1 cellular context compared by ENCODE assay signal in genomic region chr20:47418061-47418616, GRCh38.
TF ChIP-seq lines count a peak whose summit lies in the region.

No MANE protein-coding gene starts in this region.

TF ChIP-seq in HepG2, 621 proteins besides CTCF, POLR2A, EP300 and RAD21 (continued from another document and continues in another):
- TF ChIP-seq HNF4A (CRISPR knock-in tag; IDR thresholded peaks at IDR 0.05) (peak; percentile 68), NFE2 (CRISPR knock-in tag; IDR thresholded peaks at IDR 0.05) (no peak), MED1 (CRISPR knock-in tag; IDR thresholded peaks at IDR 0.05) (0 out of 2 replicates have a peak, but pooled peaks have one; percentile 15), UBTF (CRISPR knock-in tag; IDR thresholded peaks at IDR 0.05) (no peak), ZNF597 (CRISPR knock-in tag; IDR thresholded peaks at IDR 0.05) (no peak), ZNF775 (CRISPR knock-in tag; IDR thresholded peaks at IDR 0.05; ENCODE audit: borderline replicate concordance) (no peak), NAIF1 (CRISPR knock-in tag; IDR thresholded peaks at IDR 0.05; ENCODE audit: borderline replicate concordance) (no peak), PBX2 (CRISPR knock-in tag; IDR thresholded peaks at IDR 0.05) (no peak), ADNP (CRISPR knock-in tag; IDR thresholded peaks at IDR 0.05) (no peak), TBL1XR1 (IDR thresholded peaks at IDR 0.05; ENCODE audit: borderline replicate concordance, low read length, partially characterized antibody) (no peak), MTA3 (CRISPR knock-in tag; IDR thresholded peaks at IDR 0.05) (no peak), ZC3H13 (CRISPR knock-in tag; IDR thresholded peaks at IDR 0.05) (no peak), FOXP4 (CRISPR knock-in tag; IDR thresholded peaks at IDR 0.05) (peak; percentile 16; the same call in 1 of the 2 replicates), ZNF512 (CRISPR knock-in tag; IDR thresholded peaks at IDR 0.05) (peak; percentile 6; the same call in 1 of the 2 replicates), ZNF850 (CRISPR knock-in tag; conservative IDR thresholded peaks at IDR 0.05) (no peak), MEF2D (CRISPR knock-in tag; IDR thresholded peaks at IDR 0.05) (no peak), HIC2 (CRISPR knock-in tag; IDR thresholded peaks at IDR 0.05; ENCODE audit: low read depth) (no peak), ZNF776 (CRISPR knock-in tag; IDR thresholded peaks at IDR 0.05) (no peak), RFXAP (CRISPR knock-in tag; IDR thresholded peaks at IDR 0.05; ENCODE audit: borderline replicate concordance) (no peak), CENPBD1 (CRISPR knock-in tag; IDR thresholded peaks at IDR 0.05; ENCODE audit: borderline replicate concordance, low read depth) (no peak), ZMAT5 (CRISPR knock-in tag; IDR thresholded peaks at IDR 0.05; ENCODE audit: borderline replicate concordance, low read depth) (no peak), ZSCAN5A (CRISPR knock-in tag; IDR thresholded peaks at IDR 0.05; ENCODE audit: borderline replicate concordance) (no peak), NR2F6 (IDR thresholded peaks at IDR 0.05) (peak; percentile 96), NR2F6 (CRISPR knock-in tag; IDR thresholded peaks at IDR 0.05) (peak; percentile 86), MAX (IDR thresholded peaks at IDR 0.05) (no peak), NR2F2 (IDR thresholded peaks at IDR 0.05; ENCODE audit: borderline replicate concordance, low read depth) (peak; percentile 93; the same call in 1 of the 2 replicates), TFE3 (CRISPR knock-in tag; IDR thresholded peaks at IDR 0.05) (no peak), GABPB1 (CRISPR knock-in tag; IDR thresholded peaks at IDR 0.05) (no peak), ZNF264 (CRISPR knock-in tag; IDR thresholded peaks at IDR 0.05) (peak; percentile 14; the same call in 1 of the 2 replicates), ZFP37 (CRISPR knock-in tag; IDR thresholded peaks at IDR 0.05; ENCODE audit: borderline replicate concordance) (no peak), ZBTB25 (CRISPR knock-in tag; IDR thresholded peaks at IDR 0.05) (no peak), ATRX (CRISPR knock-in tag; IDR thresholded peaks at IDR 0.05; ENCODE audit: borderline replicate concordance) (no peak), ZSCAN21 (CRISPR knock-in tag; IDR thresholded peaks at IDR 0.05; ENCODE audit: borderline replicate concordance) (no peak), ZNF34 (CRISPR knock-in tag; IDR thresholded peaks at IDR 0.05; ENCODE audit: borderline replicate concordance) (no peak), ZNF550 (CRISPR knock-in tag; IDR thresholded peaks at IDR 0.05; ENCODE audit: borderline replicate concordance) (no peak), POLR2AphosphoS2 (IDR thresholded peaks at IDR 0.05; ENCODE audit: low read depth, low read length) (no peak), PCBP1 (IDR thresholded peaks at IDR 0.05; ENCODE audit: borderline replicate concordance, low read depth, low read length) (no peak), ZNF224 (CRISPR knock-in tag; IDR thresholded peaks at IDR 0.05) (no peak), RAD51 (IDR thresholded peaks at IDR 0.05; ENCODE audit: borderline replicate concordance) (no peak), ISL2 (CRISPR knock-in tag; IDR thresholded peaks at IDR 0.05) (peak; percentile 64; the same call in 1 of the 2 replicates), NCOA1 (CRISPR knock-in tag; IDR thresholded peaks at IDR 0.05) (peak; percentile 40; the same call in 1 of the 2 replicates), PHB2 (IDR thresholded peaks at IDR 0.05; ENCODE audit: partially characterized antibody) (no peak), CAMTA2 (CRISPR knock-in tag; IDR thresholded peaks at IDR 0.05; ENCODE audit: borderline replicate concordance) (no peak), CBFB (CRISPR knock-in tag; IDR thresholded peaks at IDR 0.05) (no peak), SOX5 (CRISPR knock-in tag; IDR thresholded peaks at IDR 0.05; ENCODE audit: borderline replicate concordance) (peak; percentile 39; the same call in 1 of the 2 replicates), SOX13 (IDR thresholded peaks at IDR 0.05) (no peak; the same call in 1 of the 2 replicates), SOX13 (CRISPR knock-in tag; conservative IDR thresholded peaks at IDR 0.05 in 1 of 2, IDR thresholded peaks at IDR 0.05 in 1 of 2) (peak in 1 of 2 experiments; percentile 89; a peak in 2 of 4 replicates), RNF219 (CRISPR knock-in tag; IDR thresholded peaks at IDR 0.05) (no peak)
